8 cellular contexts compared by ENCODE assay signal in genomic region chr2:127885780-127886592, GRCh38. TPM values are rescaled to one million over a fixed set of nuclear protein-coding genes. Genes with fewer than 3 reads are reported as not detected.
DNase-seq lines count a peak whose midpoint lies in the region; ATAC-seq and TF ChIP-seq lines count a peak whose summit lies in the region.
"Not testable (repeated sequence)": the region's sequence is repeated elsewhere in the genome, so short reads cannot be mapped to it uniquely, and the experiment has no call there.

TSS of gene AMMECR1L (minus strand) at chr2:127885956. CDS start at chr2:127874234, 11,722 bp downstream.

- not testable (repeated sequence) for H3K36me3 ChIP-seq in iPS DF 6.9 (ENCODE audit: control insufficient read depth, insufficient read depth, low read length); uterus

- not testable (repeated sequence) for H3K9me3 ChIP-seq in iPS DF 6.9 (ENCODE audit: control insufficient read depth, insufficient read depth, low read length); uterus

- ATAC-seq in GM18517 (IDR thresholded peaks at IDR 0.05; ENCODE audit: unreplicated experiment) (peak; percentile 95), HG02973 (IDR thresholded peaks at IDR 0.05; ENCODE audit: unreplicated experiment) (peak; percentile 89)

- not testable (repeated sequence) for H3K27me3 ChIP-seq in iPS DF 6.9 (ENCODE audit: control insufficient read depth, insufficient read depth, low read length); uterus

- peak; percentile 11 to 75 for TF ChIP-seq POLR2A in uterus (IDR thresholded peaks at IDR 0.05)

- H3K27ac ChIP-seq in iPS DF 6.9 (ENCODE audit: low read length), result not testable (repeated sequence)
- peak within 1 kb of the TSS; percentile 92 to 94 for H3K27ac ChIP-seq in uterus

- H3K4me1 ChIP-seq in iPS DF 6.9 (ENCODE audit: control insufficient read depth, insufficient read depth, low read length); uterus: not testable (repeated sequence)

- DNase-seq in NCI-H2171 treated with DMSO at 0.1 percent for 48 hours (lab: John Stamatoyannopoulos, UW), result peak; percentile 58
- DNase-seq in brain pericyte (ENCODE audit: low read depth, low spot score), result peak; percentile 18
- DNase-seq in iPS DF 6.9 (ENCODE audit: low read depth, low spot score), result not testable (repeated sequence)
- DNase-seq in retinal pigment epithelial cell (ENCODE audit: low read depth), result peak; percentile 22
- DNase-seq in uterus, result peak; percentile 82 to 85

- WGBS in iPS DF 6.9 (ENCODE audit: insufficient coverage, insufficient read length), result no CpG with 5 or more reads among the region's 85 CpGs

- intact Hi-C loops in uterus (cut with DNase I; ENCODE audit: low total_unique reads), result not testable (repeated sequence)

- H3K4me3 ChIP-seq in WI38 (ENCODE audit: low read depth, low read length) (peak within 1 kb of the TSS; percentile 65), iPS DF 6.9 (ENCODE audit: low read length) (peak within 1 kb of the TSS; percentile 91), retinal pigment epithelial cell (ENCODE audit: low read length) (peak within 1 kb of the TSS; percentile 59), uterus (peak within 1 kb of the TSS; percentile 57 to 74)

- TF ChIP-seq CTCF in WI38 (IDR thresholded peaks at IDR 0.05; ENCODE audit: low read depth, low read length); retinal pigment epithelial cell (conservative IDR thresholded peaks at IDR 0.05; ENCODE audit: low read depth, low read length); uterus (IDR thresholded peaks at IDR 0.05): not testable (repeated sequence)

RNA-seq across cellular contexts. Expression of gene AMMECR1L, which starts in this region (rescaled TPM):
- 10 to 100 TPM in 2 of 4 donors, 1 to 10 TPM in 2; 5.4 to 20.4 (median 13.7) TPM for total RNA-seq in uterus
